Comparison of ENCODE assay signal across 8 cellular contexts in genomic region chr15:42608110-42608531, GRCh38. TPM values are rescaled to one million over a fixed set of nuclear protein-coding genes. Genes with fewer than 3 reads are reported as not detected.
A peak's percentile ranks its signal among the peaks of the same experiment; 100 is the strongest.
DNase-seq lines count a peak whose midpoint lies in the region; ATAC-seq, FAIRE-seq and TF ChIP-seq lines count a peak whose summit lies in the region.

No MANE protein-coding gene starts in this region.

- H3K79me2 ChIP-seq in Karpas-422 (ENCODE audit: low read length): no peaks in the 10 kb centered on the region

- WGBS in lung, 2 donors: 10 to 14% methylated on average over 4 of the region's 4 CpGs
- 31 to 40% methylated on average over 4 of the region's 4 CpGs for WGBS in tibial nerve, 2 donors

- H3K27ac ChIP-seq in Karpas-422 (ENCODE audit: low read length): no peak overlapping the region
- H3K27ac ChIP-seq in lung (ENCODE audit: low read depth in 1 of 2, low read length in 1 of 2): peak overlapping the region in 1 of 2 donors; percentile 67
- no peak overlapping the region for H3K27ac ChIP-seq in tibial artery
- peak overlapping the region in 2 of 4 donors; percentile 52 to 66 for H3K27ac ChIP-seq in tibial nerve

- H3K9ac ChIP-seq in Karpas-422 (ENCODE audit: low read length): peak overlapping the region; percentile 11; the same call in 1 of the 2 replicates

- FAIRE-seq in HTR-8/SVneo (lab: Jason Lieb, UNC): no peak

- H3K4me2 ChIP-seq in Karpas-422 (ENCODE audit: low read depth, low read length, poor library complexity, severe bottlenecking): peak overlapping the region; percentile 38

- intact Hi-C loops in tibial artery (cut with DNase I; ENCODE audit: low total_unique reads): no loop called here

- H3K4me1 ChIP-seq in Karpas-422 (ENCODE audit: low read length) (peaks cover 25% of the 10 kb centered on the region), lung (ENCODE audit: control insufficient read depth in 2 of 2, insufficient read depth in 2 of 2, low read length in 2 of 2) (peaks cover 10 to 18% of the 10 kb centered on the region in 2 donors), tibial artery (peaks cover 0 to 37% (median 19%) of the 10 kb centered on the region in 4 donors), tibial nerve (peaks cover 8 to 74% (median 26%) of the 10 kb centered on the region in 4 donors)

- no peak for TF ChIP-seq POLR2A in tibial nerve (IDR thresholded peaks at IDR 0.05)

- TF ChIP-seq CTCF in lung (IDR thresholded peaks at IDR 0.05; ENCODE audit: control extremely low read depth, extremely low read depth) (no peak), tibial artery (IDR thresholded peaks at IDR 0.05) (no peak), tibial nerve (IDR thresholded peaks at IDR 0.05) (no peak)

- H3K36me3 ChIP-seq in Karpas-422 (ENCODE audit: insufficient read depth, low read length) (no peaks in the 10 kb centered on the region), lung (ENCODE audit: control insufficient read depth in 2 of 2, insufficient read depth in 2 of 2, low read length in 2 of 2) (no peaks in the 10 kb centered on the region), tibial artery (peaks cover 0 to 7% (median 0%) of the 10 kb centered on the region in 3 donors), tibial nerve (peaks cover 0 to 8% (median 0%) of the 10 kb centered on the region in 3 donors)

- H3K4me3 ChIP-seq in Karpas-422 (ENCODE audit: low read length) (no peak overlapping the region), lung (no peak overlapping the region), tibial artery (no peak overlapping the region), tibial nerve (no peak overlapping the region)

- no peak overlapping the region for H2AFZ ChIP-seq in Karpas-422 (ENCODE audit: low read length)

- no peaks in the 10 kb centered on the region for H3K9me2 ChIP-seq in Karpas-422 (replicated peaks; ENCODE audit: insufficient read depth, low read length)

- DNase-seq in Karpas-422: peak; percentile 41
- peak; percentile 5 to 26 for DNase-seq in activated CD8-positive, alpha-beta memory T cell treated with anti-CD3 and anti-CD28 coated beads for 4 hours (ENCODE audit: low read depth in 2 of 2)
- peak; percentile 55 for DNase-seq in lung (ENCODE audit: low spot score)
- DNase-seq in OCI-M2 (lab: John Stamatoyannopoulos, UW; ENCODE audit: unreplicated experiment): no peak
- no peak for DNase-seq in HTR-8/SVneo (ENCODE audit: insufficient read length, low spot score)
- DNase-seq in tibial artery: no peak
- DNase-seq in tibial nerve (ENCODE audit: low spot score in 2 of 2): no peak

- H3K9me3 ChIP-seq in Karpas-422 (ENCODE audit: low read length) (no peaks in the 10 kb centered on the region), lung (ENCODE audit: control insufficient read depth in 2 of 2, insufficient read depth in 1 of 2, low read length in 1 of 2) (no peaks in the 10 kb centered on the region), tibial artery (no peaks in the 10 kb centered on the region), tibial nerve (no peaks in the 10 kb centered on the region)

- ATAC-seq in GM19395 (IDR thresholded peaks at IDR 0.05; ENCODE audit: unreplicated experiment) (peak; percentile 52), lung (ENCODE audit: insufficient read depth, low FRiP score) (peak; percentile 31)

- TF ChIP-seq EP300 in tibial nerve (IDR thresholded peaks at IDR 0.05): no peak

- H3K27me3 ChIP-seq in Karpas-422 (ENCODE audit: low read length) (no peaks in the 10 kb centered on the region), lung (ENCODE audit: control insufficient read depth, insufficient read depth) (no peaks in the 10 kb centered on the region), tibial artery (no peaks in the 10 kb centered on the region), tibial nerve (no peaks in the 10 kb centered on the region)

- no peaks in the 10 kb centered on the region for H4K20me1 ChIP-seq in Karpas-422 (ENCODE audit: insufficient read depth, low read depth, low read length)

RNA-seq across cellular contexts. Expression of gene STARD9, which starts 32.7 kb away (rescaled TPM):
- total RNA-seq in Karpas-422 (2014; rRNA removed; shearing (Covaris generic); ENCODE audit: low replicate concordance): 0.37 and 2.1 TPM in 2 replicates
- 10 to 100 TPM; 12.3 to 27.6 TPM for total RNA-seq in lung
- polyA plus RNA-seq in lung: 1 to 10 TPM; 2.4 to 9.3 TPM
- total RNA-seq in tibial nerve: 10 to 100 TPM; 66.6 to 95.1 (median 80.3) TPM

RNA-seq across cellular contexts. Expression of gene HAUS2, which starts 59.5 kb away (rescaled TPM):
- 17.2 and 43.5 TPM in 2 replicates for total RNA-seq in Karpas-422 (2014; rRNA removed; shearing (Covaris generic); ENCODE audit: low replicate concordance)
- total RNA-seq in lung (10 to 100 TPM; 19.4 to 32.3 TPM), tibial nerve (10 to 100 TPM; 17.1 to 29.1 (median 24.2) TPM)
- 10 to 100 TPM; 12.9 to 13.5 TPM for polyA plus RNA-seq in lung

RNA-seq across cellular contexts. Expression of gene LRRC57, which starts 59.5 kb away (rescaled TPM):
- 13.4 and 21.7 TPM in 2 replicates for total RNA-seq in Karpas-422 (2014; rRNA removed; shearing (Covaris generic); ENCODE audit: low replicate concordance)
- total RNA-seq in lung (10 to 100 TPM; 27.3 to 31.9 TPM), tibial nerve (10 to 100 TPM; 16.1 to 29.5 (median 21.6) TPM)
- 10 to 100 TPM in 1 of 2 donors, 1 to 10 TPM in 1; 6.9 to 10.9 TPM for polyA plus RNA-seq in lung

Comparison
In these comparisons a context has a peak if more than half of its experiments do, and no peak if none do; other contexts are left out.
1. DNase-seq: peak in Karpas-422 (single experiment), activated CD8-positive, alpha-beta memory T cell treated with anti-CD3 and anti-CD28 coated beads for 4 hours (2 of 2) and lung (single experiment); none in OCI-M2 (single experiment), HTR-8/SVneo (single experiment), tibial artery (0 of 2) and tibial nerve (0 of 2).